In genomic region chr4:83371936-83372335, GRCh38 we compare ENCODE assay signal across 26 cellular contexts.
"Had no signal": no experiment of that assay in that cellular context is flagged by ENCODE, and none has a peak within 500 bp of the region (broad histone marks: within the 10 kb centered on the region; RNA-seq: fewer than 3 reads in every experiment).

No MANE protein-coding gene starts in this region.

- H3K36me3 ChIP-seq: left ventricle myocardium inferior, ovary, prostate gland, right atrium auricular region, stomach, thyroid gland, transverse colon, upper lobe of left lung, vagina had no signal

- H3K27ac Mint-ChIP-seq: mesothelial cell of epicardium; natural killer cell; stimulated activated naive B cell treated with anti-CD40 and anti-IgM and Interleukin-4, amounts not matched to agents 10 μg/mL and 1 μg/mL and 100 μg/mL, for 72 hours had no signal

- H3K4me1 Mint-ChIP-seq: mesothelial cell of epicardium had no signal

- DNase-seq: islet precursor cell; kidney glomerular epithelial cell; left colon; left ventricle myocardium inferior; mesendoderm; naive B cell; natural killer cell; ovary; stimulated activated CD4-positive, alpha-beta T cell treated with anti-CD3 and anti-CD28 coated beads, Interleukin-12 subunit alpha, Interleukin-12 subunit beta, amount 100 ng/mL, for 4 hours; stimulated activated CD4-positive, alpha-beta T cell treated with anti-CD3 and anti-CD28 coated beads, Interleukin-15, amount 100 ng/mL, for 24 hours; stimulated activated CD4-positive, alpha-beta T cell treated with anti-CD3 and anti-CD28 coated beads, Interleukin-2, amount 100 ng/mL, for 24 hours; stimulated activated CD4-positive, alpha-beta T cell treated with anti-CD3 and anti-CD28 coated beads, Interleukin-4, amount 100 ng/mL, for 1 hour; stimulated activated naive B cell treated with anti-CD40 and anti-IgM and Interleukin-4, amounts not matched to agents 10 μg/mL and 1 μg/mL and 100 μg/mL, for 72 hours; stimulated activated naive CD8-positive, alpha-beta T cell treated with anti-CD3 and anti-CD28 coated beads, Interleukin-15, Interleukin-2, amounts not matched to agents 100 U/mL and 50 U/mL, for 24 hours; stomach; testis; thyroid gland; transverse colon; upper lobe of left lung had no signal

- H3K9me3 ChIP-seq: left ventricle myocardium inferior, ovary, prostate gland, right atrium auricular region, stomach, testis, thyroid gland, transverse colon, upper lobe of left lung, vagina had no signal

- H3K27me3 ChIP-seq: ovary, right atrium auricular region, stomach, testis, thyroid gland, transverse colon, upper lobe of left lung, vagina had no signal

- H3K27me3 Mint-ChIP-seq: stimulated activated naive B cell treated with anti-CD40 and anti-IgM and Interleukin-4, amounts not matched to agents 10 μg/mL and 1 μg/mL and 100 μg/mL, for 72 hours had no signal

- H3K9me3 Mint-ChIP-seq: natural killer cell had no signal

- H3K27ac ChIP-seq: left ventricle myocardium inferior, ovary, prostate gland, right atrium auricular region, skin epidermis, stomach, testis, thyroid gland, transverse colon, upper lobe of left lung, vagina had no signal

- H3K4me1 ChIP-seq: left ventricle myocardium inferior, prostate gland, right atrium auricular region, stomach, testis, thyroid gland, transverse colon, upper lobe of left lung, vagina had no signal

- ATAC-seq: left colon; natural killer cell; sciatic nerve; stimulated activated naive B cell treated with anti-CD40 and anti-IgM and Interleukin-4, amounts not matched to agents 10 μg/mL and 1 μg/mL and 100 μg/mL, for 72 hours; stimulated activated naive CD8-positive, alpha-beta T cell treated with anti-CD3 and anti-CD28 coated beads, Interleukin-15, Interleukin-2, amounts not matched to agents 100 U/mL and 50 U/mL, for 24 hours had no signal

- H3K4me3 Mint-ChIP-seq: mesothelial cell of epicardium; naive B cell; natural killer cell; stimulated activated naive B cell treated with anti-CD40 and anti-IgM and Interleukin-4, amounts not matched to agents 10 μg/mL and 1 μg/mL and 100 μg/mL, for 72 hours had no signal

- H3K36me3 Mint-ChIP-seq: mesothelial cell of epicardium, natural killer cell had no signal

- H3K4me3 ChIP-seq: left ventricle myocardium inferior, lung, ovary, prostate gland, right atrium auricular region, skin epidermis, stomach, testis, thyroid gland, transverse colon, upper lobe of left lung, vagina had no signal
